Comparison of ENCODE assay signal across 19 cellular contexts in the genomic region with DNA sequence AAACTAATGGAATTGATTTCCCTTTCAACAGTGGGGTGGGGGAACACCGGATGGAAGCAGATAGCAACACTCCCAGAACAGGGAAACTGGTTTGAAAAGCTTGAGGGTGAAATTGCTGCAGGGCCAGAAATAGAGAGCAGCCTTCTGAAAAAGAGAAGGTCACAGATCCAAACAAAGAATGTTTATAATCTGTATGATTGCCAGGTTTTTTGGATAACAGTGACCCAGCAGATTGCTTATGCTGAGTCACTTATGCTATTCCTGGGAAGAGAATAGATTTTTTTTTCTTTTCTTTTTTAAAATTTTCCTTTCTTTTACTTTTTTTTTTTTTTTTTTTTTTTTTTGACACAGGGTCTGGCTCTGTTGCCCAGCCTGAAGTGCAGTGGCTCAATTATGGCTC.
DNase-seq lines count a peak whose midpoint lies in the region; ATAC-seq, FAIRE-seq and TF ChIP-seq lines count a peak whose summit lies in the region.
"Had no signal": no experiment of that assay in that cellular context is flagged by ENCODE, and none has a peak within 500 bp of the region (broad histone marks: within the 10 kb centered on the region; RNA-seq: fewer than 3 reads in every experiment).

No MANE protein-coding gene starts in this region.

- peak; percentile 5 for DNase-seq in MCF 10A (ENCODE audit: unreplicated experiment)
- DNase-seq in breast epithelium (ENCODE audit: low spot score in 2 of 2), result no peak
- peak; percentile 49 for DNase-seq in RPMI7951 (ENCODE audit: low read depth)
- DNase-seq in fibroblast of the aortic adventitia (ENCODE audit: low read depth), result peak; percentile 12
- no peak for DNase-seq in HT-29 (ENCODE audit: low spot score)
- DNase-seq in BE2C, result no peak
- no peak for DNase-seq in frontal cortex (ENCODE audit: low spot score in 2 of 2)
- DNase-seq: CD4-positive, alpha-beta memory T cell; DND-41; NCI-H1048; NCI-H1694 treated with DMSO at 0.1 percent for 48 hours; NCI-H446; SHP77 had no signal

- no peaks in the 10 kb centered on the region for H3K27me3 ChIP-seq in breast epithelium
- H3K27me3 ChIP-seq in BE2C, result peaks cover 2% of the 10 kb centered on the region

- H3K4me3 Mint-ChIP-seq in MCF 10A (ENCODE audit: unreplicated experiment), result no peak overlapping the region
- H3K4me3 Mint-ChIP-seq: B cell; CD4-positive, alpha-beta memory T cell had no signal

- H3K36me3 Mint-ChIP-seq in MCF 10A (ENCODE audit: insufficient read depth, unreplicated experiment), result no peaks in the 10 kb centered on the region
- H3K36me3 Mint-ChIP-seq: CD4-positive, alpha-beta memory T cell had no signal

- CTCF ChIA-PET in MCF 10A (lab: Yijun Ruan, JAX), result interaction anchor here (0.6 to 0.8 kb wide), 2 partner anchors 45 to 299 kb away, joined by 3 read pairs; no protein-coding TSS in a partner anchor

- no peaks in the 10 kb centered on the region for H3K36me3 ChIP-seq in breast epithelium
- no peaks in the 10 kb centered on the region for H3K36me3 ChIP-seq in BE2C

- H3K27ac Mint-ChIP-seq in MCF 10A (ENCODE audit: low read depth, unreplicated experiment), result no peak overlapping the region
- H3K27ac Mint-ChIP-seq: B cell; CD4-positive, alpha-beta memory T cell had no signal

- POLR2A ChIA-PET in MCF 10A (lab: Yijun Ruan, JAX), result no interaction called here

- no peak for ATAC-seq in HG02970 (IDR thresholded peaks at IDR 0.05; ENCODE audit: low FRiP score, unreplicated experiment)
- ATAC-seq: HCT116, K562, Panc1 had no signal

- H3K27ac ChIP-seq in breast epithelium, result no peak overlapping the region
- H3K27ac ChIP-seq: 22Rv1 had no signal

- H3K4me3 ChIP-seq in breast epithelium (no peak overlapping the region), fibroblast of the aortic adventitia (ENCODE audit: low read depth, low read length) (no peak overlapping the region), BE2C (ENCODE audit: low read depth, low read length) (no peak overlapping the region)
- H3K4me3 ChIP-seq: K562 had no signal

- H3K4me1 ChIP-seq in breast epithelium (no peaks in the 10 kb centered on the region), BE2C (no peaks in the 10 kb centered on the region)

- H3K9me3 ChIP-seq in breast epithelium (no peaks in the 10 kb centered on the region), BE2C (no peaks in the 10 kb centered on the region)

- no peaks in the 10 kb centered on the region for H3K9me3 Mint-ChIP-seq in MCF 10A (ENCODE audit: unreplicated experiment)

- TF ChIP-seq CTCF in MCF 10A (IDR thresholded peaks at IDR 0.05; ENCODE audit: unreplicated experiment), result no peak
- no peak for TF ChIP-seq CTCF in breast epithelium (IDR thresholded peaks at IDR 0.05)
- TF ChIP-seq CTCF in fibroblast of the aortic adventitia (IDR thresholded peaks at IDR 0.05; ENCODE audit: insufficient read depth, low read length), result no peak
- no peak for TF ChIP-seq CTCF in BE2C (IDR thresholded peaks at IDR 0.05; ENCODE audit: low read depth, low read length)

- intact Hi-C loops in MCF 10A (cut with micrococcal nuclease) (no loop called here), breast epithelium (cut with DNase I; ENCODE audit: low total_unique reads) (no loop called here)

- no peaks in the 10 kb centered on the region for H3K4me1 Mint-ChIP-seq in MCF 10A (ENCODE audit: insufficient read depth, unreplicated experiment)
- H3K4me1 Mint-ChIP-seq: B cell; CD4-positive, alpha-beta memory T cell had no signal

- no peak for FAIRE-seq in frontal cortex (lab: Jason Lieb, UNC)
- FAIRE-seq: K562 had no signal

- BruUV-seq in MCF 10A (replicated peaks; lab: Mats Ljungman, UMichigan), result no TSS peak

- no peak for TF ChIP-seq POLR2A in breast epithelium (IDR thresholded peaks at IDR 0.05)

- no peaks in the 10 kb centered on the region for H3K27me3 Mint-ChIP-seq in MCF 10A (ENCODE audit: insufficient read depth, unreplicated experiment)
- H3K27me3 Mint-ChIP-seq: B cell; CD4-positive, alpha-beta memory T cell had no signal

Comparison
In these comparisons a context has a peak if more than half of its experiments do, and no peak if none do; other contexts are left out.
1. DNase-seq: peak in MCF 10A (single experiment), RPMI7951 (single experiment) and fibroblast of the aortic adventitia (single experiment); none in breast epithelium (0 of 2), HT-29 (single experiment), BE2C (single experiment) and frontal cortex (0 of 2).